ENCODE assay signal across 16 cellular contexts in genomic region chr11:88327462-88328143, GRCh38.
DNase-seq lines count a peak whose midpoint lies in the region; ATAC-seq lines count a peak whose summit lies in the region.
"Had no signal": no experiment of that assay in that cellular context is flagged by ENCODE, and none has a peak within 500 bp of the region (broad histone marks: within the 10 kb centered on the region; RNA-seq: fewer than 3 reads in every experiment).

No MANE protein-coding gene starts in this region.

- H3K4me1 Mint-ChIP-seq in effector memory CD8-positive, alpha-beta T cell (ENCODE audit: low read depth in 2 of 2): peaks cover 68 to 91% of the 10 kb centered on the region in 2 donors

- H3K27ac Mint-ChIP-seq in effector memory CD8-positive, alpha-beta T cell: peak overlapping the region; percentile 44 to 93
- H3K27ac Mint-ChIP-seq: activated CD8-positive, alpha-beta memory T cell treated with anti-CD3 and anti-CD28 coated beads, Interleukin-2, amount 10 ng/mL, durations not matched to agents 7 days and 5 days had no signal

- no peaks in the 10 kb centered on the region for H3K27me3 Mint-ChIP-seq in effector memory CD8-positive, alpha-beta T cell
- H3K27me3 Mint-ChIP-seq: activated CD8-positive, alpha-beta memory T cell treated with anti-CD3 and anti-CD28 coated beads, Interleukin-2, amount 10 ng/mL, durations not matched to agents 7 days and 5 days had no signal

- no peak for DNase-seq in effector memory CD8-positive, alpha-beta T cell
- DNase-seq in iPS-NIHi11 (ENCODE audit: low spot score) (no peak), NCI-H1417 (lab: John Stamatoyannopoulos, UW) (no peak), DMS153 (lab: John Stamatoyannopoulos, UW) (no peak)
- DNase-seq in effector CD8-positive, alpha-beta T cell (lab: John Stamatoyannopoulos, UW): no peak
- DNase-seq: activated CD8-positive, alpha-beta memory T cell treated with anti-CD3 and anti-CD28 coated beads, Interleukin-2, amount 10 ng/mL, durations not matched to agents 7 days and 5 days; Caco-2; NCI-H187; retina; T-helper 2 cell; transverse colon had no signal

- H3K4me3 Mint-ChIP-seq in effector memory CD8-positive, alpha-beta T cell: peak overlapping the region; percentile 40 to 56
- H3K4me3 Mint-ChIP-seq: activated CD8-positive, alpha-beta memory T cell treated with anti-CD3 and anti-CD28 coated beads, Interleukin-2, amount 10 ng/mL, durations not matched to agents 7 days and 5 days had no signal

- peaks cover 81% of the 10 kb centered on the region for H3K36me3 Mint-ChIP-seq in effector memory CD8-positive, alpha-beta T cell (ENCODE audit: insufficient read depth)

- ATAC-seq in GM18502 (IDR thresholded peaks at IDR 0.05; ENCODE audit: poor library complexity, unreplicated experiment) (peak; percentile 34), GM21515 (IDR thresholded peaks at IDR 0.05; ENCODE audit: unreplicated experiment) (peak; percentile 38), HG03280 (IDR thresholded peaks at IDR 0.05; ENCODE audit: unreplicated experiment) (peak; percentile 28)
- ATAC-seq in effector memory CD8-positive, alpha-beta T cell (replicated peaks): no peak
- ATAC-seq: activated CD8-positive, alpha-beta memory T cell treated with anti-CD3 and anti-CD28 coated beads, Interleukin-2, amount 10 ng/mL, durations not matched to agents 7 days and 5 days; HCT116; HepG2 had no signal

- no peaks in the 10 kb centered on the region for H3K9me3 Mint-ChIP-seq in effector memory CD8-positive, alpha-beta T cell
